ENCODE assay signal across 1 cellular context in the genomic region with DNA sequence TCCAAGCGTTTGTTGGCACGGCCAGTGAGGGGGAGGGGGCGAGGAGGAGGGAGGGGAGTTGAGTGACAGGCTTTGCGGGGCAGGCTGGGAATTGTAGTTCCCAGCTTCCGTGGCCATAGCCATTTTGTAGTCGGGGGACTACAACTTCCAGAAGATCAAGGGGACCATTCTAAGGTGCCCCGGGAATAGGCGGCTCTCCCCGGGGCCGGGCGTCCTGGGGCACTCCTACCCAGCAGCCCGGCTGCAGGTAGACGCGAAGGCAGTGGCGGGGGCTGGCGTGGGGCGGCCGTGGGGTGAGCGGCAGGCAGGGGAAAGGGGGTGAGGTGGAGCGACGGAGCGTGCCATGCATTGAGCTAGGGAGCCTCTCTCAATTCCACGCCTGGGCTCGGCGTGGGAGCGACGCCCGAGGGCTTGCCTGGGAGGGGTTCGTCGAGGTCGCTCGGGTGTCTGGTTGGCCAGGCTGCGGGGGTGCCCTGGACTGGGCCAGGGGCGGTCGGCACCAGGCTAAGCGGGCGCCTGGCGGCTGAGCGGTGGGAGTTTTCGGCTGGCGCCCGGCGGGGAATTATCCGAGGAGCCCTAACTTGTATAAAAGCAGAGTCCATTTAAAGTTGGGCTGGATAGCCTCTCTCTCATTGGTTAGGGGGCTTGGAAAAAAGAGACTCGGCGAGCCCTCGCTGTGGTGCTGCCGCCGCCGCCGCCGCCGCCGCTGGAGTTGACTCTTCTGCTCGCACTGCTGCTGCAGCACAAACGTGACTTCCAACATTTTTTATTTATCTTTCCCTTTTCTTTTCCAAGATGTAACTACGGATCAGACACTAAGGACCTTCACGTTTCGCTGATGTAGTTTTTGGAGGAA.
A peak's percentile ranks its signal among the peaks of the same experiment; 100 is the strongest.
TF ChIP-seq lines count a peak whose summit lies in the region.

A gene (plus strand): TSS at position 709 of the 856 bp plus-strand sequence. CDS start 471 bp downstream, outside the sequence.

TF ChIP-seq in HepG2, 621 proteins besides CTCF, POLR2A, EP300 and RAD21 (continued from another document and continues in another):
- TF ChIP-seq, protein P1, sequence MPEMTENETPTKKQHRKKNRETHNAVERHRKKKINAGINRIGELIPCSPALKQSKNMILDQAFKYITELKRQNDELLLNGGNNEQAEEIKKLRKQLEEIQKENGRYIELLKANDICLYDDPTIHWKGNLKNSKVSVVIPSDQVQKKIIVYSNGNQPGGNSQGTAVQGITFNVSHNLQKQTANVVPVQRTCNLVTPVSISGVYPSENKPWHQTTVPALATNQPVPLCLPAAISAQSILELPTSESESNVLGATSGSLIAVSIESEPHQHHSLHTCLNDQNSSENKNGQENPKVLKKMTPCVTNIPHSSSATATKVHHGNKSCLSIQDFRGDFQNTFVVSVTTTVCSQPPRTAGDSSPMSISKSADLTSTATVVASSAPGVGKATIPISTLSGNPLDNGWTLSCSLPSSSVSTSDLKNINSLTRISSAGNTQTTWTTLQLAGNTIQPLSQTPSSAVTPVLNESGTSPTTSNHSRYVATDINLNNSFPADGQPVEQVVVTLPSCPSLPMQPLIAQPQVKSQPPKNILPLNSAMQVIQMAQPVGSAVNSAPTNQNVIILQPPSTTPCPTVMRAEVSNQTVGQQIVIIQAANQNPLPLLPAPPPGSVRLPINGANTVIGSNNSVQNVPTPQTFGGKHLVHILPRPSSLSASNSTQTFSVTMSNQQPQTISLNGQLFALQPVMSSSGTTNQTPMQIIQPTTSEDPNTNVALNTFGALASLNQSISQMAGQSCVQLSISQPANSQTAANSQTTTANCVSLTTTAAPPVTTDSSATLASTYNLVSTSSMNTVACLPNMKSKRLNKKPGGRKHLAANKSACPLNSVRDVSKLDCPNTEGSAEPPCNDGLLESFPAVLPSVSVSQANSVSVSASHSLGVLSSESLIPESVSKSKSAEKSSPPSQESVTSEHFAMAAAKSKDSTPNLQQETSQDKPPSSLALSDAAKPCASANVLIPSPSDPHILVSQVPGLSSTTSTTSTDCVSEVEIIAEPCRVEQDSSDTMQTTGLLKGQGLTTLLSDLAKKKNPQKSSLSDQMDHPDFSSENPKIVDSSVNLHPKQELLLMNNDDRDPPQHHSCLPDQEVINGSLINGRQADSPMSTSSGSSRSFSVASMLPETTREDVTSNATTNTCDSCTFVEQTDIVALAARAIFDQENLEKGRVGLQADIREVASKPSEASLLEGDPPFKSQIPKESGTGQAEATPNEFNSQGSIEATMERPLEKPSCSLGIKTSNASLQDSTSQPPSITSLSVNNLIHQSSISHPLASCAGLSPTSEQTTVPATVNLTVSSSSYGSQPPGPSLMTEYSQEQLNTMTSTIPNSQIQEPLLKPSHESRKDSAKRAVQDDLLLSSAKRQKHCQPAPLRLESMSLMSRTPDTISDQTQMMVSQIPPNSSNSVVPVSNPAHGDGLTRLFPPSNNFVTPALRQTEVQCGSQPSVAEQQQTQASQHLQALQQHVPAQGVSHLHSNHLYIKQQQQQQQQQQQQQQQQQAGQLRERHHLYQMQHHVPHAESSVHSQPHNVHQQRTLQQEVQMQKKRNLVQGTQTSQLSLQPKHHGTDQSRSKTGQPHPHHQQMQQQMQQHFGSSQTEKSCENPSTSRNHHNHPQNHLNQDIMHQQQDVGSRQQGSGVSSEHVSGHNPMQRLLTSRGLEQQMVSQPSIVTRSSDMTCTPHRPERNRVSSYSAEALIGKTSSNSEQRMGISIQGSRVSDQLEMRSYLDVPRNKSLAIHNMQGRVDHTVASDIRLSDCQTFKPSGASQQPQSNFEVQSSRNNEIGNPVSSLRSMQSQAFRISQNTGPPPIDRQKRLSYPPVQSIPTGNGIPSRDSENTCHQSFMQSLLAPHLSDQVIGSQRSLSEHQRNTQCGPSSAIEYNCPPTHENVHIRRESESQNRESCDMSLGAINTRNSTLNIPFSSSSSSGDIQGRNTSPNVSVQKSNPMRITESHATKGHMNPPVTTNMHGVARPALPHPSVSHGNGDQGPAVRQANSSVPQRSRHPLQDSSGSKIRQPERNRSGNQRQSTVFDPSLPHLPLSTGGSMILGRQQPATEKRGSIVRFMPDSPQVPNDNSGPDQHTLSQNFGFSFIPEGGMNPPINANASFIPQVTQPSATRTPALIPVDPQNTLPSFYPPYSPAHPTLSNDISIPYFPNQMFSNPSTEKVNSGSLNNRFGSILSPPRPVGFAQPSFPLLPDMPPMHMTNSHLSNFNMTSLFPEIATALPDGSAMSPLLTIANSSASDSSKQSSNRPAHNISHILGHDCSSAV (CRISPR knock-in tag; IDR thresholded peaks at IDR 0.05; ENCODE audit: borderline replicate concordance): no peak
- TF ChIP-seq MTF2 (CRISPR knock-in tag; IDR thresholded peaks at IDR 0.05; ENCODE audit: borderline replicate concordance) (peak; percentile 78; the same call in 1 of the 2 replicates), ZBTB20 (CRISPR knock-in tag; IDR thresholded peaks at IDR 0.05; ENCODE audit: borderline replicate concordance, low read depth) (peak; percentile 52), PLRG1 (conservative IDR thresholded peaks at IDR 0.05) (no peak), ETV5 (CRISPR knock-in tag; IDR thresholded peaks at IDR 0.05; ENCODE audit: borderline replicate concordance) (no peak; the same call in 1 of the 2 replicates), ZNF274 (CRISPR knock-in tag; IDR thresholded peaks at IDR 0.05) (peak; percentile 85; the same call in 1 of the 2 replicates), PAF1 (CRISPR knock-in tag; IDR thresholded peaks at IDR 0.05) (no peak), XBP1 (CRISPR knock-in tag; IDR thresholded peaks at IDR 0.05) (no peak), ZNF326 (CRISPR knock-in tag; IDR thresholded peaks at IDR 0.05; ENCODE audit: borderline replicate concordance) (no peak), ERF (CRISPR knock-in tag; IDR thresholded peaks at IDR 0.05) (peak; percentile 67; the same call in 1 of the 2 replicates), ZBTB7B (CRISPR knock-in tag; IDR thresholded peaks at IDR 0.05) (peak; percentile 84), PHF5A (CRISPR knock-in tag; IDR thresholded peaks at IDR 0.05; ENCODE audit: low read depth, unreplicated experiment) (no peak), CBX2 (IDR thresholded peaks at IDR 0.05; ENCODE audit: low read depth, low read length) (no peak), CBX2 (CRISPR knock-in tag; IDR thresholded peaks at IDR 0.05; ENCODE audit: low read depth) (no peak), ZBTB42 (CRISPR knock-in tag; IDR thresholded peaks at IDR 0.05) (0 out of 2 replicates have a peak, but pooled peaks have one; percentile 21), RBM39 (IDR thresholded peaks at IDR 0.05; ENCODE audit: low read depth, low read length, poor library complexity, severe bottlenecking) (peak; percentile 85), ARNTL (CRISPR knock-in tag; IDR thresholded peaks at IDR 0.05) (peak; percentile 73; the same call in 1 of the 2 replicates), RCOR2 (CRISPR knock-in tag; IDR thresholded peaks at IDR 0.05) (no peak), SAP130 (CRISPR knock-in tag; IDR thresholded peaks at IDR 0.05; ENCODE audit: low read depth) (peak; percentile 81), MATR3 (CRISPR knock-in tag; IDR thresholded peaks at IDR 0.05) (no peak), JUND (CRISPR knock-in tag; IDR thresholded peaks at IDR 0.05) (no peak), MEIS1 (CRISPR knock-in tag; IDR thresholded peaks at IDR 0.05; ENCODE audit: borderline replicate concordance) (peak; percentile 95; the same call in 1 of the 2 replicates), ZNF557 (CRISPR knock-in tag; IDR thresholded peaks at IDR 0.05) (no peak), KDM1A (CRISPR knock-in tag; IDR thresholded peaks at IDR 0.05) (no peak), ZNF616 (CRISPR knock-in tag; IDR thresholded peaks at IDR 0.05; ENCODE audit: low read depth) (no peak; the same call in 1 of the 2 replicates), HNF4G (IDR thresholded peaks at IDR 0.05; ENCODE audit: borderline replicate concordance, low read depth, low read length) (no peak), HNF4G (CRISPR knock-in tag; IDR thresholded peaks at IDR 0.05; ENCODE audit: borderline replicate concordance, low read depth) (no peak), U2AF1 (optimal IDR thresholded peaks at IDR 0.05; ENCODE audit: low read depth, low read length) (no peak), ELF3 (CRISPR knock-in tag; IDR thresholded peaks at IDR 0.05) (peak; percentile 3; the same call in 1 of the 2 replicates), ZNF749 (CRISPR knock-in tag; IDR thresholded peaks at IDR 0.05; ENCODE audit: borderline replicate concordance) (no peak), ZNF124 (CRISPR knock-in tag; IDR thresholded peaks at IDR 0.05) (peak; percentile 34; the same call in 1 of the 2 replicates), NPAS2 (CRISPR knock-in tag; IDR thresholded peaks at IDR 0.05; ENCODE audit: borderline replicate concordance) (no peak)
- TF ChIP-seq, protein P2, sequence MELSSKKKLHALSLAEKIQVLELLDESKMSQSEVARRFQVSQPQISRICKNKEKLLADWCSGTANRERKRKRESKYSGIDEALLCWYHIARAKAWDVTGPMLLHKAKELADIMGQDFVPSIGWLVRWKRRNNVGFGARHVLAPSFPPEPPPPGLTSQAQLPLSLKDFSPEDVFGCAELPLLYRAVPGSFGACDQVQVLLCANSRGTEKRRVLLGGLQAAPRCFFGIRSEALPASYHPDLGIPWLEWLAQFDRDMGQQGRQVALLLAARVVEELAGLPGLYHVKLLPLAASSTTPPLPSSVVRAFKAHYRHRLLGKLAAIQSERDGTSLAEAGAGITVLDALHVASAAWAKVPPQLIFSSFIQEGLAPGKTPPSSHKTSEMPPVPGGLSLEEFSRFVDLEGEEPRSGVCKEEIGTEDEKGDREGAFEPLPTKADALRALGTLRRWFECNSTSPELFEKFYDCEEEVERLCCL (CRISPR knock-in tag; IDR thresholded peaks at IDR 0.05; ENCODE audit: borderline replicate concordance): no peak
- TF ChIP-seq, protein P3, sequence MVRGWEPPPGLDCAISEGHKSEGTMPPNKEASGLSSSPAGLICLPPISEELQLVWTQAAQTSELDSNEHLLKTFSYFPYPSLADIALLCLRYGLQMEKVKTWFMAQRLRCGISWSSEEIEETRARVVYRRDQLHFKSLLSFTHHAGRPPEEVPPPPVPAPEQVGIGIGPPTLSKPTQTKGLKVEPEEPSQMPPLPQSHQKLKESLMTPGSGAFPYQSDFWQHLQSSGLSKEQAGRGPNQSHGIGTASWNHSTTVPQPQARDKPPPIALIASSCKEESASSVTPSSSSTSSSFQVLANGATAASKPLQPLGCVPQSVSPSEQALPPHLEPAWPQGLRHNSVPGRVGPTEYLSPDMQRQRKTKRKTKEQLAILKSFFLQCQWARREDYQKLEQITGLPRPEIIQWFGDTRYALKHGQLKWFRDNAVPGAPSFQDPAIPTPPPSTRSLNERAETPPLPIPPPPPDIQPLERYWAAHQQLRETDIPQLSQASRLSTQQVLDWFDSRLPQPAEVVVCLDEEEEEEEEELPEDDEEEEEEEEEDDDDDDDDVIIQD (CRISPR knock-in tag; IDR thresholded peaks at IDR 0.05; ENCODE audit: low read depth): no peak
- TF ChIP-seq, protein P4, sequence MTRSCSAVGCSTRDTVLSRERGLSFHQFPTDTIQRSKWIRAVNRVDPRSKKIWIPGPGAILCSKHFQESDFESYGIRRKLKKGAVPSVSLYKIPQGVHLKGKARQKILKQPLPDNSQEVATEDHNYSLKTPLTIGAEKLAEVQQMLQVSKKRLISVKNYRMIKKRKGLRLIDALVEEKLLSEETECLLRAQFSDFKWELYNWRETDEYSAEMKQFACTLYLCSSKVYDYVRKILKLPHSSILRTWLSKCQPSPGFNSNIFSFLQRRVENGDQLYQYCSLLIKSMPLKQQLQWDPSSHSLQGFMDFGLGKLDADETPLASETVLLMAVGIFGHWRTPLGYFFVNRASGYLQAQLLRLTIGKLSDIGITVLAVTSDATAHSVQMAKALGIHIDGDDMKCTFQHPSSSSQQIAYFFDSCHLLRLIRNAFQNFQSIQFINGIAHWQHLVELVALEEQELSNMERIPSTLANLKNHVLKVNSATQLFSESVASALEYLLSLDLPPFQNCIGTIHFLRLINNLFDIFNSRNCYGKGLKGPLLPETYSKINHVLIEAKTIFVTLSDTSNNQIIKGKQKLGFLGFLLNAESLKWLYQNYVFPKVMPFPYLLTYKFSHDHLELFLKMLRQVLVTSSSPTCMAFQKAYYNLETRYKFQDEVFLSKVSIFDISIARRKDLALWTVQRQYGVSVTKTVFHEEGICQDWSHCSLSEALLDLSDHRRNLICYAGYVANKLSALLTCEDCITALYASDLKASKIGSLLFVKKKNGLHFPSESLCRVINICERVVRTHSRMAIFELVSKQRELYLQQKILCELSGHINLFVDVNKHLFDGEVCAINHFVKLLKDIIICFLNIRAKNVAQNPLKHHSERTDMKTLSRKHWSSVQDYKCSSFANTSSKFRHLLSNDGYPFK (CRISPR knock-in tag; IDR thresholded peaks at IDR 0.05; ENCODE audit: borderline replicate concordance): peak; percentile 70
- TF ChIP-seq, protein P5, sequence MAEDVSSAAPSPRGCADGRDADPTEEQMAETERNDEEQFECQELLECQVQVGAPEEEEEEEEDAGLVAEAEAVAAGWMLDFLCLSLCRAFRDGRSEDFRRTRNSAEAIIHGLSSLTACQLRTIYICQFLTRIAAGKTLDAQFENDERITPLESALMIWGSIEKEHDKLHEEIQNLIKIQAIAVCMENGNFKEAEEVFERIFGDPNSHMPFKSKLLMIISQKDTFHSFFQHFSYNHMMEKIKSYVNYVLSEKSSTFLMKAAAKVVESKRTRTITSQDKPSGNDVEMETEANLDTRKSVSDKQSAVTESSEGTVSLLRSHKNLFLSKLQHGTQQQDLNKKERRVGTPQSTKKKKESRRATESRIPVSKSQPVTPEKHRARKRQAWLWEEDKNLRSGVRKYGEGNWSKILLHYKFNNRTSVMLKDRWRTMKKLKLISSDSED (CRISPR knock-in tag; IDR thresholded peaks at IDR 0.05): no peak
- TF ChIP-seq, protein P6, sequence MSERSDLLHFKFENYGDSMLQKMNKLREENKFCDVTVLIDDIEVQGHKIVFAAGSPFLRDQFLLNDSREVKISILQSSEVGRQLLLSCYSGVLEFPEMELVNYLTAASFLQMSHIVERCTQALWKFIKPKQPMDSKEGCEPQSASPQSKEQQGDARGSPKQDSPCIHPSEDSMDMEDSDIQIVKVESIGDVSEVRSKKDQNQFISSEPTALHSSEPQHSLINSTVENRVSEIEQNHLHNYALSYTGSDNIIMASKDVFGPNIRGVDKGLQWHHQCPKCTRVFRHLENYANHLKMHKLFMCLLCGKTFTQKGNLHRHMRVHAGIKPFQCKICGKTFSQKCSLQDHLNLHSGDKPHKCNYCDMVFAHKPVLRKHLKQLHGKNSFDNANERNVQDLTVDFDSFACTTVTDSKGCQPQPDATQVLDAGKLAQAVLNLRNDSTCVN (CRISPR knock-in tag; IDR thresholded peaks at IDR 0.05; ENCODE audit: borderline replicate concordance): peak; percentile 53; the same call in 1 of the 2 replicates
- TF ChIP-seq, protein P7, sequence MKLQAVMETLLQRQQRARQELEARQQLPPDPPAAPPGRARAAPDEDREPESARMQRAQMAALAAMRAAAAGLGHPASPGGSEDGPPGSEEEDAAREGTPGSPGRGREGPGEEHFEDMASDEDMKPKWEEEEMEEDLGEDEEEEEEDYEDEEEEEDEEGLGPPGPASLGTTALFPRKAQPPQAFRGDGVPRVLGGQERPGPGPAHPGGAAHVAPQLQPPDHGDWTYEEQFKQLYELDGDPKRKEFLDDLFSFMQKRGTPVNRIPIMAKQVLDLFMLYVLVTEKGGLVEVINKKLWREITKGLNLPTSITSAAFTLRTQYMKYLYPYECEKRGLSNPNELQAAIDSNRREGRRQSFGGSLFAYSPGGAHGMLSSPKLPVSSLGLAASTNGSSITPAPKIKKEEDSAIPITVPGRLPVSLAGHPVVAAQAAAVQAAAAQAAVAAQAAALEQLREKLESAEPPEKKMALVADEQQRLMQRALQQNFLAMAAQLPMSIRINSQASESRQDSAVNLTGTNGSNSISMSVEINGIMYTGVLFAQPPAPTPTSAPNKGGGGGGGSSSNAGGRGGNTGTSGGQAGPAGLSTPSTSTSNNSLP (IDR thresholded peaks at IDR 0.05; ENCODE audit: low read depth, low read length): peak; percentile 92
